ENCODE assay signal across 17 cellular contexts in the genomic region with DNA sequence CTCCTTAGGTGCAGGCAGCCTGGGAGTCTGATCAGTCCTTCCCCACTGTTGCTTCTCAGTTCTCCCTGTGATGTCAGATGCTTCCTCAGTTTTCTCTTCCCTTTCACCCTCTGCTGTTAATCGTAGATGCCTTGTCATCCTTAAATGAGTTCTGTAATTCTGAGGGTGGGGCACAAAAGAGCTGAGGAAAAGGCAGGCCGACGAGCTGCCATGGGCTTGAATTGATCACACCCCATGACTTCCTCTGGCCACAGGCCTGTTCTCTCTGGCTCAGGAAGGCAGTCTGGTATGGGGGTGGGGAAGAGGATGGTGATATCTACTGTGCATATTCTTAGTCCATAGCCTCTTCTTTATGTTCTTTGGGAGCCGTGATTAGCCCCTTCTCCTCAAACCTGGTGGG. TPM values are rescaled to one million over a fixed set of nuclear protein-coding genes. Genes with fewer than 3 reads are reported as not detected.
DNase-seq lines count a peak whose midpoint lies in the region; ATAC-seq, FAIRE-seq and TF ChIP-seq lines count a peak whose summit lies in the region.
"Had no signal": no experiment of that assay in that cellular context is flagged by ENCODE, and none has a peak within 500 bp of the region (broad histone marks: within the 10 kb centered on the region; RNA-seq: fewer than 3 reads in every experiment).

No MANE protein-coding gene starts in this region.

- intact Hi-C loops in Right ventricle myocardium inferior (cut with DNase I), result no loop called here

- H3K36me3 ChIP-seq in right atrium auricular region, result no peaks in the 10 kb centered on the region
- H3K36me3 ChIP-seq: gastrocnemius medialis, thyroid gland had no signal

- no peaks in the 10 kb centered on the region for H3K9me3 ChIP-seq in right atrium auricular region
- H3K9me3 ChIP-seq: gastrocnemius medialis, thyroid gland had no signal

- no peak overlapping the region for H3K4me3 ChIP-seq in right atrium auricular region
- H3K4me3 ChIP-seq: gastrocnemius medialis, thyroid gland had no signal

- ATAC-seq in Right ventricle myocardium inferior (peak; percentile 37), HG02885 (IDR thresholded peaks at IDR 0.05; ENCODE audit: poor library complexity, unreplicated experiment) (no peak)
- ATAC-seq: activated CD4-positive, CD25-positive, alpha-beta regulatory T cell treated with anti-CD3 and anti-CD28 coated beads, Interleukin-2, amount 50 U/mL, for 24 hours; Panc1 had no signal

- peak; percentile 9 for FAIRE-seq in urothelium cell line (lab: Jason Lieb, UNC)

- peaks cover 0 to 22% of the 10 kb centered on the region in 2 donors for H3K4me1 ChIP-seq in right atrium auricular region
- H3K4me1 ChIP-seq: gastrocnemius medialis had no signal

- no peak for TF ChIP-seq CTCF in right atrium auricular region (IDR thresholded peaks at IDR 0.05)

- peaks cover 15 to 27% of the 10 kb centered on the region in 2 donors for H3K27me3 ChIP-seq in right atrium auricular region

- DNase-seq in Right ventricle myocardium inferior (ENCODE audit: missing footprints), result no peak
- no peak for DNase-seq in right atrium auricular region (ENCODE audit: low spot score)
- peak; percentile 16 for DNase-seq in epidermal melanocyte (ENCODE audit: insufficient read length, low spot score)
- DNase-seq in lung microvascular endothelial cell (ENCODE audit: low read depth in 2 of 2), result peak; percentile 35 to 37
- DNase-seq in urothelium cell line (ENCODE audit: low spot score), result no peak
- no peak for DNase-seq in stimulated activated CD4-positive, alpha-beta T cell treated with anti-CD3 and anti-CD28 coated beads, Interleukin-12 subunit alpha, Interleukin-12 subunit beta, amount 100 ng/mL, for 4 hours
- DNase-seq in iPS-NIHi7 (ENCODE audit: extremely low spot score), result no peak
- DNase-seq: activated CD8-positive, alpha-beta memory T cell treated with anti-CD3 and anti-CD28 coated beads, Interleukin-2, amount 50 U/mL, for 4 hours; activated naive CD4-positive, alpha-beta T cell treated with anti-CD3 and anti-CD28 coated beads, Interleukin-2, amount 50 U/mL, for 16 hours; NCI-H187 treated with DMSO at 0.1 percent for 48 hours; stimulated activated CD4-positive, alpha-beta T cell treated with anti-CD3 and anti-CD28 coated beads, Interleukin-1b, Interleukin-23, amount 100 ng/mL, for 48 hours; thyroid gland had no signal

- H3K27ac ChIP-seq in right atrium auricular region, result no peak overlapping the region
- H3K27ac ChIP-seq: gastrocnemius medialis, thyroid gland had no signal

RNA-seq across cellular contexts. Expression of a gene that starts 5.2 kb away (rescaled TPM):
- total RNA-seq in Right ventricle myocardium inferior (15.5 TPM), right atrium auricular region (10 to 100 TPM in 1 of 2 donors, 1 to 10 TPM in 1; 6.6 to 18.8 TPM), lung microvascular endothelial cell (18.5 and 23.8 TPM in 2 replicates)

RNA-seq across cellular contexts. Expression of a gene that starts 5.7 kb away (rescaled TPM):
- total RNA-seq in Right ventricle myocardium inferior (0.24 TPM), right atrium auricular region (under 1 TPM in 1 of 2 donors, not detected in 1; 0.39 TPM), lung microvascular endothelial cell (not detected in 2 replicates)
- total RNA-seq: myocyte had no signal

RNA-seq across cellular contexts. Expression of a gene that starts 16.8 kb away (rescaled TPM):
- total RNA-seq in Right ventricle myocardium inferior, result 16.0 TPM
- 10 to 100 TPM; 22.6 to 27.3 TPM for total RNA-seq in right atrium auricular region
- total RNA-seq in lung microvascular endothelial cell, result 5.7 and 9.1 TPM in 2 replicates

RNA-seq across cellular contexts. Expression of a gene that starts 21.3 kb away (rescaled TPM):
- total RNA-seq in Right ventricle myocardium inferior (0.60 TPM), right atrium auricular region (under 1 TPM; 0.59 to 0.85 TPM), lung microvascular endothelial cell (under 0.01 and 0.22 TPM in 2 replicates)

Comparison
In these comparisons a context has a peak if more than half of its experiments do, and no peak if none do; other contexts are left out.
1. DNase-seq: peak in epidermal melanocyte (single experiment) and lung microvascular endothelial cell (2 of 2); none in Right ventricle myocardium inferior (single experiment), right atrium auricular region (single experiment), urothelium cell line (single experiment), stimulated activated CD4-positive, alpha-beta T cell treated with anti-CD3 and anti-CD28 coated beads, Interleukin-12 subunit alpha, Interleukin-12 subunit beta, amount 100 ng/mL, for 4 hours (single experiment) and iPS-NIHi7 (single experiment).